Comparison of ENCODE assay signal across 1 cellular context in the genomic region with DNA sequence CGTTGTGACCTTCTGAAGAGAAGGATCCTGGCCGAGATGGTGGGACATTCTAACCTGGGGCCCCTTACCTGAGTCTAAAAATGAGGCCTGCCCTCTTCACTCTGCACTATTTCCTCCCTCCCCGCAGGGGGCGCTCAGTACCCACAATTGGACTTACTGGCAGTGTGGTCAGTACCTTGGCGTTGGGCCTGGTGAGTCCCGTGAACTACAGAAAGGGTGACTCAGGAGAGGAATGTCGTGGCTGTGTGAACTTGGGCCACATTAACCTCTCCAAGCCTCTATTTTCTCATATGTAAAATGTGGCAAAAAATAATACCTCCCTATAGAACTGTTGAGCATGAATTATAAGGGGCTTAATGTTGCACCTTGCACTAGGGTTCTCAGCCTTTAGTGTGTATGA.
A peak's percentile ranks its signal among the peaks of the same experiment; 100 is the strongest.
TF ChIP-seq lines count a peak whose summit lies in the region.

No MANE protein-coding gene starts in this region.

TF ChIP-seq in HepG2, 621 proteins besides CTCF, POLR2A, EP300 and RAD21 (continued from another document and continues in another):
- TF ChIP-seq CREBL2 (CRISPR knock-in tag; IDR thresholded peaks at IDR 0.05; ENCODE audit: borderline replicate concordance) (no peak), ZNF124 (CRISPR knock-in tag; IDR thresholded peaks at IDR 0.05) (no peak; the same call in 1 of the 2 replicates), ZNF446 (CRISPR knock-in tag; IDR thresholded peaks at IDR 0.05) (no peak), IRF1 (CRISPR knock-in tag; IDR thresholded peaks at IDR 0.05; ENCODE audit: low read depth) (no peak), SYNCRIP (IDR thresholded peaks at IDR 0.05; ENCODE audit: insufficient read depth, low read depth, low read length) (no peak), ZNF563 (CRISPR knock-in tag; IDR thresholded peaks at IDR 0.05) (no peak), NR2C2 (CRISPR knock-in tag; IDR thresholded peaks at IDR 0.05; ENCODE audit: borderline replicate concordance) (no peak), ARID3A (IDR thresholded peaks at IDR 0.05; ENCODE audit: low read depth, low read length) (0 out of 2 replicates have a peak, but pooled peaks have one; percentile 53), SP2 (CRISPR knock-in tag; IDR thresholded peaks at IDR 0.05) (no peak), RBAK (CRISPR knock-in tag; IDR thresholded peaks at IDR 0.05) (no peak), ZNF138 (CRISPR knock-in tag; IDR thresholded peaks at IDR 0.05; ENCODE audit: low read depth) (no peak), AGO1 (IDR thresholded peaks at IDR 0.05; ENCODE audit: low read depth, low read length, poor library complexity, severe bottlenecking) (no peak), ZFY (CRISPR knock-in tag; IDR thresholded peaks at IDR 0.05) (peak; percentile 83), DPF2 (CRISPR knock-in tag; IDR thresholded peaks at IDR 0.05; ENCODE audit: borderline replicate concordance, low read depth) (no peak), ZFP62 (CRISPR knock-in tag; IDR thresholded peaks at IDR 0.05) (no peak), ZNF251 (CRISPR knock-in tag; IDR thresholded peaks at IDR 0.05) (no peak), HDAC2 (CRISPR knock-in tag; IDR thresholded peaks at IDR 0.05) (peak; percentile 52; the same call in 1 of the 2 replicates), ZBTB10 (CRISPR knock-in tag; IDR thresholded peaks at IDR 0.05; ENCODE audit: borderline replicate concordance) (no peak), KAT8 (CRISPR knock-in tag; IDR thresholded peaks at IDR 0.05) (peak; percentile 61), ZNF557 (CRISPR knock-in tag; IDR thresholded peaks at IDR 0.05) (no peak), ZNF143 (CRISPR knock-in tag; IDR thresholded peaks at IDR 0.05) (no peak), TCF7 (IDR thresholded peaks at IDR 0.05; ENCODE audit: low read depth) (no peak), HDAC1 (CRISPR knock-in tag; IDR thresholded peaks at IDR 0.05) (no peak), RNF2 (conservative IDR thresholded peaks at IDR 0.05; ENCODE audit: low read depth) (no peak), KMT2A (CRISPR knock-in tag; IDR thresholded peaks at IDR 0.05) (peak; percentile 57; the same call in 1 of the 2 replicates), TAF15 (IDR thresholded peaks at IDR 0.05; ENCODE audit: low read depth, low read length, poor library complexity, severe bottlenecking) (no peak), TRIM24 (CRISPR knock-in tag; IDR thresholded peaks at IDR 0.05) (no peak), ZNF180 (CRISPR knock-in tag; IDR thresholded peaks at IDR 0.05; ENCODE audit: borderline replicate concordance, low read depth) (no peak), ETV5 (CRISPR knock-in tag; IDR thresholded peaks at IDR 0.05; ENCODE audit: borderline replicate concordance) (peak; percentile 55; the same call in 1 of the 2 replicates), CEBPB (IDR thresholded peaks at IDR 0.05; ENCODE audit: borderline replicate concordance, low read depth, low read length) (no peak), HNF4A (CRISPR knock-in tag; IDR thresholded peaks at IDR 0.05) (peak; percentile 19; the same call in 1 of the 2 replicates), RFXANK (CRISPR knock-in tag; IDR thresholded peaks at IDR 0.05) (0 out of 2 replicates have a peak, but pooled peaks have one; percentile 41), EZH2 (conservative IDR thresholded peaks at IDR 0.05; ENCODE audit: low read depth, low read length) (no peak), KAT7 (CRISPR knock-in tag; IDR thresholded peaks at IDR 0.05; ENCODE audit: borderline replicate concordance) (no peak), ZNF740 (CRISPR knock-in tag; IDR thresholded peaks at IDR 0.05) (0 out of 2 replicates have a peak, but pooled peaks have one; percentile 19), TOE1 (CRISPR knock-in tag; IDR thresholded peaks at IDR 0.05) (0 out of 2 replicates have a peak, but pooled peaks have one; percentile 14), HNRNPH1 (optimal IDR thresholded peaks at IDR 0.05; ENCODE audit: low read depth, low read length) (no peak), ELF3 (CRISPR knock-in tag; IDR thresholded peaks at IDR 0.05) (peak; percentile 75), XBP1 (CRISPR knock-in tag; IDR thresholded peaks at IDR 0.05) (no peak), ZNF33B (CRISPR knock-in tag; IDR thresholded peaks at IDR 0.05) (no peak), SAP130 (CRISPR knock-in tag; IDR thresholded peaks at IDR 0.05; ENCODE audit: low read depth) (peak; percentile 80), U2AF1 (optimal IDR thresholded peaks at IDR 0.05; ENCODE audit: low read depth, low read length) (no peak), HIVEP1 (CRISPR knock-in tag; IDR thresholded peaks at IDR 0.05) (no peak), ZNF414 (CRISPR knock-in tag; IDR thresholded peaks at IDR 0.05) (no peak), MTF2 (CRISPR knock-in tag; IDR thresholded peaks at IDR 0.05; ENCODE audit: borderline replicate concordance) (no peak), ZNF160 (CRISPR knock-in tag; IDR thresholded peaks at IDR 0.05) (no peak)
- TF ChIP-seq, protein P1, sequence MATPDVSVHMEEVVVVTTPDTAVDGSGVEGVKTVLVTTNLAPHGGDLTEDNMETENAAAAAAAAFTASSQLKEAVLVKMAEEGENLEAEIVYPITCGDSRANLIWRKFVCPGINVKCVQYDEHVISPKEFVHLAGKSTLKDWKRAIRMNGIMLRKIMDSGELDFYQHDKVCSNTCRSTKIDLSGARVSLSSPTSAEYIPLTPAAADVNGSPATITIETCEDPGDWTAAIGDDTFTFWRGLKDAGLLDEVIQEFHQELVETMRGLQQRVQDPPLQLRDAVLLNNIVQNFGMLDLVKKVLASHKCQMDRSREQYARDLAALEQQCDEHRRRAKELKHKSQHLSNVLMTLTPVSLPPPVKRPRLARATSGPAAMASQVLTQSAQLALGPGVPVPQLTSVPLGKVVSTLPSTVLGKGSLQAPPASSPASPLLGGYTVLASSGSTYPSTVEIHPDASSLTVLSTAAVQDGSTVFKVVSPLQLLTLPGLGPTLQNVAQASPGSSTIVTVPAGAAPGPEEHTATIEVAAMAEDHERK (CRISPR knock-in tag; IDR thresholded peaks at IDR 0.05; ENCODE audit: low read depth) = no peak
- TF ChIP-seq, protein P2, sequence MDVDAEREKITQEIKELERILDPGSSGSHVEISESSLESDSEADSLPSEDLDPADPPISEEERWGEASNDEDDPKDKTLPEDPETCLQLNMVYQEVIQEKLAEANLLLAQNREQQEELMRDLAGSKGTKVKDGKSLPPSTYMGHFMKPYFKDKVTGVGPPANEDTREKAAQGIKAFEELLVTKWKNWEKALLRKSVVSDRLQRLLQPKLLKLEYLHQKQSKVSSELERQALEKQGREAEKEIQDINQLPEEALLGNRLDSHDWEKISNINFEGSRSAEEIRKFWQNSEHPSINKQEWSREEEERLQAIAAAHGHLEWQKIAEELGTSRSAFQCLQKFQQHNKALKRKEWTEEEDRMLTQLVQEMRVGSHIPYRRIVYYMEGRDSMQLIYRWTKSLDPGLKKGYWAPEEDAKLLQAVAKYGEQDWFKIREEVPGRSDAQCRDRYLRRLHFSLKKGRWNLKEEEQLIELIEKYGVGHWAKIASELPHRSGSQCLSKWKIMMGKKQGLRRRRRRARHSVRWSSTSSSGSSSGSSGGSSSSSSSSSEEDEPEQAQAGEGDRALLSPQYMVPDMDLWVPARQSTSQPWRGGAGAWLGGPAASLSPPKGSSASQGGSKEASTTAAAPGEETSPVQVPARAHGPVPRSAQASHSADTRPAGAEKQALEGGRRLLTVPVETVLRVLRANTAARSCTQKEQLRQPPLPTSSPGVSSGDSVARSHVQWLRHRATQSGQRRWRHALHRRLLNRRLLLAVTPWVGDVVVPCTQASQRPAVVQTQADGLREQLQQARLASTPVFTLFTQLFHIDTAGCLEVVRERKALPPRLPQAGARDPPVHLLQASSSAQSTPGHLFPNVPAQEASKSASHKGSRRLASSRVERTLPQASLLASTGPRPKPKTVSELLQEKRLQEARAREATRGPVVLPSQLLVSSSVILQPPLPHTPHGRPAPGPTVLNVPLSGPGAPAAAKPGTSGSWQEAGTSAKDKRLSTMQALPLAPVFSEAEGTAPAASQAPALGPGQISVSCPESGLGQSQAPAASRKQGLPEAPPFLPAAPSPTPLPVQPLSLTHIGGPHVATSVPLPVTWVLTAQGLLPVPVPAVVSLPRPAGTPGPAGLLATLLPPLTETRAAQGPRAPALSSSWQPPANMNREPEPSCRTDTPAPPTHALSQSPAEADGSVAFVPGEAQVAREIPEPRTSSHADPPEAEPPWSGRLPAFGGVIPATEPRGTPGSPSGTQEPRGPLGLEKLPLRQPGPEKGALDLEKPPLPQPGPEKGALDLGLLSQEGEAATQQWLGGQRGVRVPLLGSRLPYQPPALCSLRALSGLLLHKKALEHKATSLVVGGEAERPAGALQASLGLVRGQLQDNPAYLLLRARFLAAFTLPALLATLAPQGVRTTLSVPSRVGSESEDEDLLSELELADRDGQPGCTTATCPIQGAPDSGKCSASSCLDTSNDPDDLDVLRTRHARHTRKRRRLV (CRISPR knock-in tag; IDR thresholded peaks at IDR 0.05) = 0 out of 2 replicates have a peak, but pooled peaks have one; percentile 25
- TF ChIP-seq, protein P3, sequence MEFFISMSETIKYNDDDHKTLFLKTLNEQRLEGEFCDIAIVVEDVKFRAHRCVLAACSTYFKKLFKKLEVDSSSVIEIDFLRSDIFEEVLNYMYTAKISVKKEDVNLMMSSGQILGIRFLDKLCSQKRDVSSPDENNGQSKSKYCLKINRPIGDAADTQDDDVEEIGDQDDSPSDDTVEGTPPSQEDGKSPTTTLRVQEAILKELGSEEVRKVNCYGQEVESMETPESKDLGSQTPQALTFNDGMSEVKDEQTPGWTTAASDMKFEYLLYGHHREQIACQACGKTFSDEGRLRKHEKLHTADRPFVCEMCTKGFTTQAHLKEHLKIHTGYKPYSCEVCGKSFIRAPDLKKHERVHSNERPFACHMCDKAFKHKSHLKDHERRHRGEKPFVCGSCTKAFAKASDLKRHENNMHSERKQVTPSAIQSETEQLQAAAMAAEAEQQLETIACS (CRISPR knock-in tag; IDR thresholded peaks at IDR 0.05) = no peak
- TF ChIP-seq, protein P4, sequence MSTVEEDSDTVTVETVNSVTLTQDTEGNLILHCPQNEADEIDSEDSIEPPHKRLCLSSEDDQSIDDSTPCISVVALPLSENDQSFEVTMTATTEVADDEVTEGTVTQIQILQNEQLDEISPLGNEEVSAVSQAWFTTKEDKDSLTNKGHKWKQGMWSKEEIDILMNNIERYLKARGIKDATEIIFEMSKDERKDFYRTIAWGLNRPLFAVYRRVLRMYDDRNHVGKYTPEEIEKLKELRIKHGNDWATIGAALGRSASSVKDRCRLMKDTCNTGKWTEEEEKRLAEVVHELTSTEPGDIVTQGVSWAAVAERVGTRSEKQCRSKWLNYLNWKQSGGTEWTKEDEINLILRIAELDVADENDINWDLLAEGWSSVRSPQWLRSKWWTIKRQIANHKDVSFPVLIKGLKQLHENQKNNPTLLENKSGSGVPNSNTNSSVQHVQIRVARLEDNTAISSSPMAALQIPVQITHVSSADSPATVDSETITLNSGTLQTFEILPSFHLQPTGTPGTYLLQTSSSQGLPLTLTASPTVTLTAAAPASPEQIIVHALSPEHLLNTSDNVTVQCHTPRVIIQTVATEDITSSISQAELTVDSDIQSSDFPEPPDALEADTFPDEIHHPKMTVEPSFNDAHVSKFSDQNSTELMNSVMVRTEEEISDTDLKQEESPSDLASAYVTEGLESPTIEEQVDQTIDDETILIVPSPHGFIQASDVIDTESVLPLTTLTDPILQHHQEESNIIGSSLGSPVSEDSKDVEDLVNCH (CRISPR knock-in tag; IDR thresholded peaks at IDR 0.05) = no peak
